26 cellular contexts compared by ENCODE assay signal in the genomic region with DNA sequence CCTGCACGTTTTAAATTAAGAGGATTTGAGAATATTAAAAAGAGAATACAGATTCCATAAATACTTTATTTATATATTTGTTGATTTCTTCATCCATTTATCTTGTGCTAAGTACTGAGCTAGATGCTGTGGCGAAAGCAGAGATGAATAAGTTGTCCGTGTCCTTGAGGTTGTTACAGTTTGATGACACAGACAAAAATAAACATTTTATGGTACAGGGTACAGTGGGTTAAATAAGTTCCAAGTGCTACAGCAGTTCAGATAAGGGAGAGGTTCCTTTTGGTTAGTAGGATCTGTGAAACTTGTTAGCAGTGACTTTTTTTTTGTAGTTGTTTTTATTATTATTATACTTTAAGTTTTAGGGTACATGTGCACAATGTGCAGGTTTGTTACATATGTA.
"Had no signal": no experiment of that assay in that cellular context is flagged by ENCODE, and none has a peak within 500 bp of the region (broad histone marks: within the 10 kb centered on the region; RNA-seq: fewer than 3 reads in every experiment).

No MANE protein-coding gene starts in this region.

- H3K9me3 ChIP-seq: stomach, suprapubic skin, testis, thoracic aorta, thyroid gland, tibial nerve, transverse colon, upper lobe of left lung, uterus, vagina had no signal

- ATAC-seq: stimulated activated effector memory CD8-positive, alpha-beta T cell treated with anti-CD3 and anti-CD28 coated beads, Interleukin-12 subunit alpha, Interleukin-12 subunit beta, amount 100 ng/mL, for 72 hours; stimulated activated memory B cell treated with anti-CD40 and anti-IgM and Interleukin-4, amounts not matched to agents 10 μg/mL and 1 μg/mL and 100 μg/mL, for 72 hours; stimulated activated naive B cell treated with anti-CD40 and anti-IgM and Interleukin-4, amounts not matched to agents 10 μg/mL and 1 μg/mL and 100 μg/mL, for 72 hours; stimulated activated naive CD8-positive, alpha-beta T cell treated with anti-CD3 and anti-CD28 coated beads, Interleukin-15, amount 100 ng/mL, for 72 hours; stimulated activated naive CD8-positive, alpha-beta T cell treated with anti-CD3 and anti-CD28 coated beads, Interleukin-15, Interleukin-2, amounts not matched to agents 100 U/mL and 50 U/mL, for 24 hours; upper lobe of right lung had no signal

- FAIRE-seq: urothelium cell line had no signal

- DNase-seq: stimulated activated CD4-positive, alpha-beta T cell treated with anti-CD3 and anti-CD28 coated beads, Interleukin-4, amount 100 ng/mL, for 1 hour; stimulated activated CD4-positive, alpha-beta T cell treated with anti-CD3 and anti-CD28 coated beads, Interleukin-4, amount 100 ng/mL, for 24 hours; stimulated activated CD4-positive, alpha-beta T cell treated with anti-CD3 and anti-CD28 coated beads, Interleukin-4, amount 100 ng/mL, for 4 hours; stimulated activated CD8-positive, alpha-beta memory T cell treated with anti-CD3 and anti-CD28 coated beads, Interleukin-4, amount 100 ng/mL, for 48 hours; stimulated activated naive B cell treated with anti-CD40 and anti-IgM and Interleukin-4, amounts not matched to agents 10 μg/mL and 1 μg/mL and 100 μg/mL, for 72 hours; stimulated activated naive CD4-positive, alpha-beta T cell; stimulated activated naive CD4-positive, alpha-beta T cell treated with Interleukin-2 at 50 U/mL for 16 hours; stimulated activated naive CD8-positive, alpha-beta T cell treated with anti-CD3 and anti-CD28 coated beads, Interleukin-15, amount 100 ng/mL, for 72 hours; stimulated activated naive CD8-positive, alpha-beta T cell treated with anti-CD3 and anti-CD28 coated beads, Interleukin-15, Interleukin-2, amounts not matched to agents 100 U/mL and 50 U/mL, for 24 hours; stomach; substantia nigra; testis; thyroid gland; tibial artery; transverse colon; trophoblast cell; upper lobe of left lung; upper lobe of right lung; uterus had no signal

- H3K27me3 ChIP-seq: stomach, suprapubic skin, testis, thyroid gland, tibial artery, tibial nerve, transverse colon, upper lobe of left lung, upper lobe of right lung, uterus, vagina had no signal

- H3K4me1 ChIP-seq: stomach, suprapubic skin, testis, thyroid gland, tibial artery, tibial nerve, transverse colon, upper lobe of left lung, upper lobe of right lung, uterus, vagina had no signal

- H3K36me3 ChIP-seq: stomach, suprapubic skin, thoracic aorta, thyroid gland, tibial artery, tibial nerve, transverse colon, upper lobe of left lung, upper lobe of right lung, uterus, vagina had no signal

- H3K4me3 ChIP-seq: stomach, suprapubic skin, testis, thoracic aorta, thyroid gland, tibial artery, tibial nerve, transverse colon, upper lobe of left lung, upper lobe of right lung, uterus, vagina had no signal

- H3K27ac ChIP-seq: stomach, suprapubic skin, testis, thoracic aorta, thyroid gland, tibial artery, tibial nerve, transverse colon, upper lobe of left lung, upper lobe of right lung, uterus, vagina had no signal
